In the genomic region with DNA sequence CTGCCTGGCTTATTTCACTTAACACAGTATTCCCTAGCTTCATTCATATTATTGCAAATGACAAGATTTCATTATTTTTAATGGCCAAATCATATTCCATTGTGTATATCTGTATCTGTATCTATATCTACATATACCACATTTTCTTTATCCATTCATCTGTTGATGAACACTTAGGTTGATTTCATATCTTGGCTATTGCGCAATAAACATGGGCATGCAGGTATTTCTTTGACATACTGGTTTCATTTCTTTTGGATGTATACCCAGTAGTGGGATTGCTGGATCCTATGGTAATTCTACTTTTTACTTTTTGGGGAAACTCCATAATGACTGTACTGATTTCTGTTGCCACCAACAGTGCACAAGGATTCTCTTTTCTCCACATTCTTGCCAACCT, we compare ENCODE assay signal across 3 cellular contexts.
TF ChIP-seq lines count a peak whose summit lies in the region.

No MANE protein-coding gene starts in this region.

TF ChIP-seq in HepG2, 621 proteins besides CTCF, POLR2A, EP300 and RAD21:
- TF ChIP-seq, protein P1, sequence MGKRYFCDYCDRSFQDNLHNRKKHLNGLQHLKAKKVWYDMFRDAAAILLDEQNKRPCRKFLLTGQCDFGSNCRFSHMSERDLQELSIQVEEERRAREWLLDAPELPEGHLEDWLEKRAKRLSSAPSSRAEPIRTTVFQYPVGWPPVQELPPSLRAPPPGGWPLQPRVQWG (CRISPR knock-in tag; IDR thresholded peaks at IDR 0.05; ENCODE audit: borderline replicate concordance, low read depth): no peak
- TF ChIP-seq CEBPB (IDR thresholded peaks at IDR 0.05; ENCODE audit: borderline replicate concordance, low read depth, low read length) (peak; percentile 88), MED1 (CRISPR knock-in tag; IDR thresholded peaks at IDR 0.05) (no peak), TEAD2 (CRISPR knock-in tag; IDR thresholded peaks at IDR 0.05) (no peak), ZNF513 (CRISPR knock-in tag; conservative IDR thresholded peaks at IDR 0.05) (no peak), CEBPG (CRISPR knock-in tag; IDR thresholded peaks at IDR 0.05) (peak; percentile 62)

TF ChIP-seq in IMR-90, 13 proteins besides CTCF, POLR2A, EP300 and RAD21:
- TF ChIP-seq RCOR1 (IDR thresholded peaks at IDR 0.05; ENCODE audit: insufficient replicate concordance, low read length) (no peak), CEBPB (IDR thresholded peaks at IDR 0.05; ENCODE audit: low read depth, low read length) (peak; percentile 97)
- TF ChIP-seq, protein P2, sequence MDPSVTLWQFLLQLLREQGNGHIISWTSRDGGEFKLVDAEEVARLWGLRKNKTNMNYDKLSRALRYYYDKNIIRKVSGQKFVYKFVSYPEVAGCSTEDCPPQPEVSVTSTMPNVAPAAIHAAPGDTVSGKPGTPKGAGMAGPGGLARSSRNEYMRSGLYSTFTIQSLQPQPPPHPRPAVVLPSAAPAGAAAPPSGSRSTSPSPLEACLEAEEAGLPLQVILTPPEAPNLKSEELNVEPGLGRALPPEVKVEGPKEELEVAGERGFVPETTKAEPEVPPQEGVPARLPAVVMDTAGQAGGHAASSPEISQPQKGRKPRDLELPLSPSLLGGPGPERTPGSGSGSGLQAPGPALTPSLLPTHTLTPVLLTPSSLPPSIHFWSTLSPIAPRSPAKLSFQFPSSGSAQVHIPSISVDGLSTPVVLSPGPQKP (IDR thresholded peaks at IDR 0.05; ENCODE audit: borderline replicate concordance, low read depth, low read length): no peak
TF ChIP-seq in IMR-90: peak in this region for 1.

TF ChIP-seq in K562, 482 proteins besides CTCF, POLR2A, EP300 and RAD21:
- no peak for TF ChIP-seq CEBPG (CRISPR knock-in tag; IDR thresholded peaks at IDR 0.05)
- TF ChIP-seq CEBPG (tag; conservative IDR thresholded peaks at IDR 0.05 in 1 of 2, IDR thresholded peaks at IDR 0.05 in 1 of 2): peak; percentile 70 to 99
- no peak for TF ChIP-seq ZNF398 (CRISPR knock-in tag; IDR thresholded peaks at IDR 0.05)
- no peak for TF ChIP-seq THRA (IDR thresholded peaks at IDR 0.05)
- TF ChIP-seq, protein P3, sequence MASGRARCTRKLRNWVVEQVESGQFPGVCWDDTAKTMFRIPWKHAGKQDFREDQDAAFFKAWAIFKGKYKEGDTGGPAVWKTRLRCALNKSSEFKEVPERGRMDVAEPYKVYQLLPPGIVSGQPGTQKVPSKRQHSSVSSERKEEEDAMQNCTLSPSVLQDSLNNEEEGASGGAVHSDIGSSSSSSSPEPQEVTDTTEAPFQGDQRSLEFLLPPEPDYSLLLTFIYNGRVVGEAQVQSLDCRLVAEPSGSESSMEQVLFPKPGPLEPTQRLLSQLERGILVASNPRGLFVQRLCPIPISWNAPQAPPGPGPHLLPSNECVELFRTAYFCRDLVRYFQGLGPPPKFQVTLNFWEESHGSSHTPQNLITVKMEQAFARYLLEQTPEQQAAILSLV (tag; IDR thresholded peaks at IDR 0.05): peak; percentile 51; the same call in 1 of the 2 replicates
- peak; percentile 93 for TF ChIP-seq CEBPB (tag; IDR thresholded peaks at IDR 0.05)
